In the genomic region with DNA sequence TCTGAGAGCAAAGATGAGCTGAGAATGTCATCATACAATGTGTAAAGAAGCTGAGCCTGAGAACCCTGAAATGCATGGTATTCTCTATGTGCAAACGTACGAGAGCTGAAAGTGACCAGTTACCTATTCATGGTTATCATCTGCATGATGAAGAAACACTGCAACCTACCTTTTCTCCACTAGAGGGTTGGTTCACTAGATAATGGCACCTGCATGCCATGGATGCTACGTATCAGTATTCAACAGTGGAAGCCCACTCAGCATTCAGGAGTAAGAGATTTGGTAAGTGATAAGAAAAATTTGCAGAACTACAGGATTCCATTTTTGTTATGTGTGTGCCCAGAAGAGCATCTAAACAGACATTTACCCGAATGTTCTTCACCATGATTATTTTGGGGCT, we compare ENCODE assay signal across 2 cellular contexts.
TF ChIP-seq lines count a peak whose summit lies in the region.

No MANE protein-coding gene starts in this region.

TF ChIP-seq in SK-N-SH, 30 proteins besides CTCF, POLR2A, EP300 and RAD21 (continued from another document):
- TF ChIP-seq, protein P1, sequence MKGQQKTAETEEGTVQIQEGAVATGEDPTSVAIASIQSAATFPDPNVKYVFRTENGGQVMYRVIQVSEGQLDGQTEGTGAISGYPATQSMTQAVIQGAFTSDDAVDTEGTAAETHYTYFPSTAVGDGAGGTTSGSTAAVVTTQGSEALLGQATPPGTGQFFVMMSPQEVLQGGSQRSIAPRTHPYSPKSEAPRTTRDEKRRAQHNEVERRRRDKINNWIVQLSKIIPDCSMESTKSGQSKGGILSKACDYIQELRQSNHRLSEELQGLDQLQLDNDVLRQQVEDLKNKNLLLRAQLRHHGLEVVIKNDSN (IDR thresholded peaks at IDR 0.05; ENCODE audit: borderline replicate concordance, low read depth) = no peak
- TF ChIP-seq, protein P2, sequence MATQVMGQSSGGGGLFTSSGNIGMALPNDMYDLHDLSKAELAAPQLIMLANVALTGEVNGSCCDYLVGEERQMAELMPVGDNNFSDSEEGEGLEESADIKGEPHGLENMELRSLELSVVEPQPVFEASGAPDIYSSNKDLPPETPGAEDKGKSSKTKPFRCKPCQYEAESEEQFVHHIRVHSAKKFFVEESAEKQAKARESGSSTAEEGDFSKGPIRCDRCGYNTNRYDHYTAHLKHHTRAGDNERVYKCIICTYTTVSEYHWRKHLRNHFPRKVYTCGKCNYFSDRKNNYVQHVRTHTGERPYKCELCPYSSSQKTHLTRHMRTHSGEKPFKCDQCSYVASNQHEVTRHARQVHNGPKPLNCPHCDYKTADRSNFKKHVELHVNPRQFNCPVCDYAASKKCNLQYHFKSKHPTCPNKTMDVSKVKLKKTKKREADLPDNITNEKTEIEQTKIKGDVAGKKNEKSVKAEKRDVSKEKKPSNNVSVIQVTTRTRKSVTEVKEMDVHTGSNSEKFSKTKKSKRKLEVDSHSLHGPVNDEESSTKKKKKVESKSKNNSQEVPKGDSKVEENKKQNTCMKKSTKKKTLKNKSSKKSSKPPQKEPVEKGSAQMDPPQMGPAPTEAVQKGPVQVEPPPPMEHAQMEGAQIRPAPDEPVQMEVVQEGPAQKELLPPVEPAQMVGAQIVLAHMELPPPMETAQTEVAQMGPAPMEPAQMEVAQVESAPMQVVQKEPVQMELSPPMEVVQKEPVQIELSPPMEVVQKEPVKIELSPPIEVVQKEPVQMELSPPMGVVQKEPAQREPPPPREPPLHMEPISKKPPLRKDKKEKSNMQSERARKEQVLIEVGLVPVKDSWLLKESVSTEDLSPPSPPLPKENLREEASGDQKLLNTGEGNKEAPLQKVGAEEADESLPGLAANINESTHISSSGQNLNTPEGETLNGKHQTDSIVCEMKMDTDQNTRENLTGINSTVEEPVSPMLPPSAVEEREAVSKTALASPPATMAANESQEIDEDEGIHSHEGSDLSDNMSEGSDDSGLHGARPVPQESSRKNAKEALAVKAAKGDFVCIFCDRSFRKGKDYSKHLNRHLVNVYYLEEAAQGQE (IDR thresholded peaks at IDR 0.05; ENCODE audit: low read depth, low read length) = no peak
- no peak for TF ChIP-seq GABPA (IDR thresholded peaks at IDR 0.05; ENCODE audit: low read depth)
- TF ChIP-seq, protein P3, sequence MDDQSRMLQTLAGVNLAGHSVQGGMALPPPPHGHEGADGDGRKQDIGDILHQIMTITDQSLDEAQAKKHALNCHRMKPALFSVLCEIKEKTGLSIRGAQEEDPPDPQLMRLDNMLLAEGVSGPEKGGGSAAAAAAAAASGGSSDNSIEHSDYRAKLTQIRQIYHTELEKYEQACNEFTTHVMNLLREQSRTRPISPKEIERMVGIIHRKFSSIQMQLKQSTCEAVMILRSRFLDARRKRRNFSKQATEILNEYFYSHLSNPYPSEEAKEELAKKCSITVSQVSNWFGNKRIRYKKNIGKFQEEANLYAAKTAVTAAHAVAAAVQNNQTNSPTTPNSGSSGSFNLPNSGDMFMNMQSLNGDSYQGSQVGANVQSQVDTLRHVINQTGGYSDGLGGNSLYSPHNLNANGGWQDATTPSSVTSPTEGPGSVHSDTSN (IDR thresholded peaks at IDR 0.05) = no peak
- no peak for TF ChIP-seq MEF2A (IDR thresholded peaks at IDR 0.05; ENCODE audit: borderline replicate concordance, low read depth)
- TF ChIP-seq FOXJ3 (CRISPR knock-in tag; IDR thresholded peaks at IDR 0.05) = no peak
- TF ChIP-seq RFX5 (IDR thresholded peaks at IDR 0.05; ENCODE audit: low read length) = no peak
- no peak for TF ChIP-seq JUND (IDR thresholded peaks at IDR 0.05)

TF ChIP-seq in SK-N-SH treated with all-trans-retinoic acid at 6 μM for 48 hours, 23 proteins besides CTCF, POLR2A, EP300 and RAD21 (continued from another document):
- TF ChIP-seq, protein P4, sequence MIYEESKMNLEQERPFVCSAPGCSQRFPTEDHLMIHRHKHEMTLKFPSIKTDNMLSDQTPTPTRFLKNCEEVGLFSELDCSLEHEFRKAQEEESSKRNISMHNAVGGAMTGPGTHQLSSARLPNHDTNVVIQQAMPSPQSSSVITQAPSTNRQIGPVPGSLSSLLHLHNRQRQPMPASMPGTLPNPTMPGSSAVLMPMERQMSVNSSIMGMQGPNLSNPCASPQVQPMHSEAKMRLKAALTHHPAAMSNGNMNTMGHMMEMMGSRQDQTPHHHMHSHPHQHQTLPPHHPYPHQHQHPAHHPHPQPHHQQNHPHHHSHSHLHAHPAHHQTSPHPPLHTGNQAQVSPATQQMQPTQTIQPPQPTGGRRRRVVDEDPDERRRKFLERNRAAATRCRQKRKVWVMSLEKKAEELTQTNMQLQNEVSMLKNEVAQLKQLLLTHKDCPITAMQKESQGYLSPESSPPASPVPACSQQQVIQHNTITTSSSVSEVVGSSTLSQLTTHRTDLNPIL (CRISPR knock-in tag; IDR thresholded peaks at IDR 0.05; ENCODE audit: low read depth) = no peak
- TF ChIP-seq ZFP3 (CRISPR knock-in tag; IDR thresholded peaks at IDR 0.05) = no peak
- no peak for TF ChIP-seq ZNF70 (CRISPR knock-in tag; IDR thresholded peaks at IDR 0.05)
- no peak for TF ChIP-seq OSR1 (CRISPR knock-in tag; IDR thresholded peaks at IDR 0.05)
- no peak for TF ChIP-seq ISL1 (CRISPR knock-in tag; IDR thresholded peaks at IDR 0.05)
- TF ChIP-seq BACH2 (CRISPR knock-in tag; IDR thresholded peaks at IDR 0.05; ENCODE audit: borderline replicate concordance) = no peak
- no peak for TF ChIP-seq SNAI2 (CRISPR knock-in tag; IDR thresholded peaks at IDR 0.05)
- no peak for TF ChIP-seq ESRRG (CRISPR knock-in tag; IDR thresholded peaks at IDR 0.05)
- TF ChIP-seq, protein P5, sequence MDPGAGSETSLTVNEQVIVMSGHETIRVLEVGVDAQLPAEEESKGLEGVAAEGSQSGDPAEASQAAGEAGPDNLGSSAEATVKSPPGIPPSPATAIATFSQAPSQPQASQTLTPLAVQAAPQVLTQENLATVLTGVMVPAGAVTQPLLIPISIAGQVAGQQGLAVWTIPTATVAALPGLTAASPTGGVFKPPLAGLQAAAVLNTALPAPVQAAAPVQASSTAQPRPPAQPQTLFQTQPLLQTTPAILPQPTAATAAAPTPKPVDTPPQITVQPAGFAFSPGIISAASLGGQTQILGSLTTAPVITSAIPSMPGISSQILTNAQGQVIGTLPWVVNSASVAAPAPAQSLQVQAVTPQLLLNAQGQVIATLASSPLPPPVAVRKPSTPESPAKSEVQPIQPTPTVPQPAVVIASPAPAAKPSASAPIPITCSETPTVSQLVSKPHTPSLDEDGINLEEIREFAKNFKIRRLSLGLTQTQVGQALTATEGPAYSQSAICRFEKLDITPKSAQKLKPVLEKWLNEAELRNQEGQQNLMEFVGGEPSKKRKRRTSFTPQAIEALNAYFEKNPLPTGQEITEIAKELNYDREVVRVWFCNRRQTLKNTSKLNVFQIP (CRISPR knock-in tag; IDR thresholded peaks at IDR 0.05; ENCODE audit: borderline replicate concordance, low read depth) = no peak
- TF ChIP-seq, protein P6, sequence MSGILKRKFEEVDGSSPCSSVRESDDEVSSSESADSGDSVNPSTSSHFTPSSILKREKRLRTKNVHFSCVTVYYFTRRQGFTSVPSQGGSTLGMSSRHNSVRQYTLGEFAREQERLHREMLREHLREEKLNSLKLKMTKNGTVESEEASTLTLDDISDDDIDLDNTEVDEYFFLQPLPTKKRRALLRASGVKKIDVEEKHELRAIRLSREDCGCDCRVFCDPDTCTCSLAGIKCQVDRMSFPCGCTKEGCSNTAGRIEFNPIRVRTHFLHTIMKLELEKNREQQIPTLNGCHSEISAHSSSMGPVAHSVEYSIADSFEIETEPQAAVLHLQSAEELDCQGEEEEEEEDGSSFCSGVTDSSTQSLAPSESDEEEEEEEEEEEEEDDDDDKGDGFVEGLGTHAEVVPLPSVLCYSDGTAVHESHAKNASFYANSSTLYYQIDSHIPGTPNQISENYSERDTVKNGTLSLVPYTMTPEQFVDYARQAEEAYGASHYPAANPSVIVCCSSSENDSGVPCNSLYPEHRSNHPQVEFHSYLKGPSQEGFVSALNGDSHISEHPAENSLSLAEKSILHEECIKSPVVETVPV (CRISPR knock-in tag; IDR thresholded peaks at IDR 0.05) = no peak
- no peak for TF ChIP-seq TOX (CRISPR knock-in tag; IDR thresholded peaks at IDR 0.05; ENCODE audit: borderline replicate concordance)
- TF ChIP-seq, protein P7, sequence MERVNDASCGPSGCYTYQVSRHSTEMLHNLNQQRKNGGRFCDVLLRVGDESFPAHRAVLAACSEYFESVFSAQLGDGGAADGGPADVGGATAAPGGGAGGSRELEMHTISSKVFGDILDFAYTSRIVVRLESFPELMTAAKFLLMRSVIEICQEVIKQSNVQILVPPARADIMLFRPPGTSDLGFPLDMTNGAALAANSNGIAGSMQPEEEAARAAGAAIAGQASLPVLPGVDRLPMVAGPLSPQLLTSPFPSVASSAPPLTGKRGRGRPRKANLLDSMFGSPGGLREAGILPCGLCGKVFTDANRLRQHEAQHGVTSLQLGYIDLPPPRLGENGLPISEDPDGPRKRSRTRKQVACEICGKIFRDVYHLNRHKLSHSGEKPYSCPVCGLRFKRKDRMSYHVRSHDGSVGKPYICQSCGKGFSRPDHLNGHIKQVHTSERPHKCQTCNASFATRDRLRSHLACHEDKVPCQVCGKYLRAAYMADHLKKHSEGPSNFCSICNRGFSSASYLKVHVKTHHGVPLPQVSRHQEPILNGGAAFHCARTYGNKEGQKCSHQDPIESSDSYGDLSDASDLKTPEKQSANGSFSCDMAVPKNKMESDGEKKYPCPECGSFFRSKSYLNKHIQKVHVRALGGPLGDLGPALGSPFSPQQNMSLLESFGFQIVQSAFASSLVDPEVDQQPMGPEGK (CRISPR knock-in tag; IDR thresholded peaks at IDR 0.05; ENCODE audit: borderline replicate concordance) = no peak
- TF ChIP-seq TCF4 (CRISPR knock-in tag; IDR thresholded peaks at IDR 0.05; ENCODE audit: borderline replicate concordance) = no peak
